1 cellular context compared by ENCODE assay signal in the genomic region with DNA sequence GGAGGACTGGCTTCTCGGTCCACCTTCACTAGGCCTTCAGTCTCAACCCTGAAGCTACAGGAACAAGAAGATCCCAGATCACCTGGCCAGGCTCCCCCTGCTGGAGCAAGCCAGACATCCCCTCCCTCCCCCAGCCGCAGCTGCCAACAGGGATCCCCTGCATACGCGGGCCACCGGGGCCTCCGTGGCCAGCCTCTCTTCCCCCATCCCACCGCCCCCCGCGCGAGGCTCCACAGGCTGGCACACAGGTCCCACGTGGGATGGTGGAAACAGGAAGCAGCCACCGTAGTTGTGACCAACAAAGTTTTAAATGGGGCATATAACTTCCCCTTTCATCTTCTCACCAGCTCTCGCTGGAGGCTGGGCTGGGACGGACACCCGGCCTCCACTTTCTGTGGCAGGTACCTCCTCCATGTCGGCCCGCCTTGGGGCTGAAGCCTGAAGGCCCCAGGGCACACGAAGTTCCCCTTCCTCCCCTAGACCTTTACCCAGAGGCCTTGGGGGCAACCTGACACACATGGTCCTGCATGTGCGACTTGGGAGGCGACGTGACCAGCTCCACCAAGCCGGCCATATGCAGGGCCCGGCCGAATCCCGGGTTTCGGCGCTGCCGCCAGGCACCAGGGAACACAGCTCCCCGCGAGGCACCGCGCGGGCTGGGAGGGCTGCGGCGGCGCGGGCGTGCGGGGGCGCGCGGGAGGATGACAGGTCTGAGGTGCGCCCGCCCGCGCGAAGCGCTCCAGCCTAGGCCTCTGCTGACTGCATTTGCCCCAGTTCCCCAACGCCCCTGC.
TF ChIP-seq lines count a peak whose summit lies in the region.

No MANE protein-coding gene starts in this region.

TF ChIP-seq in Ishikawa, 13 proteins besides CTCF, POLR2A, EP300 and RAD21 (continued from another document):
- TF ChIP-seq, protein P1, sequence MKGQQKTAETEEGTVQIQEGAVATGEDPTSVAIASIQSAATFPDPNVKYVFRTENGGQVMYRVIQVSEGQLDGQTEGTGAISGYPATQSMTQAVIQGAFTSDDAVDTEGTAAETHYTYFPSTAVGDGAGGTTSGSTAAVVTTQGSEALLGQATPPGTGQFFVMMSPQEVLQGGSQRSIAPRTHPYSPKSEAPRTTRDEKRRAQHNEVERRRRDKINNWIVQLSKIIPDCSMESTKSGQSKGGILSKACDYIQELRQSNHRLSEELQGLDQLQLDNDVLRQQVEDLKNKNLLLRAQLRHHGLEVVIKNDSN (IDR thresholded peaks at IDR 0.05) = no peak
- TF ChIP-seq YY1 (IDR thresholded peaks at IDR 0.05; ENCODE audit: low read depth) (peak; percentile 40; the same call in 1 of the 2 replicates), TAF1 (IDR thresholded peaks at IDR 0.05; ENCODE audit: low read depth) (no peak)
